Comparison of ENCODE assay signal across 1 cellular context in genomic region chr18:77000527-77000926, GRCh38.
TF ChIP-seq lines count a peak whose summit lies in the region.

No MANE protein-coding gene starts in this region.

TF ChIP-seq in SK-N-SH treated with all-trans-retinoic acid at 6 μM for 48 hours, 23 proteins besides CTCF, POLR2A, EP300 and RAD21 (continued from another document):
- TF ChIP-seq POU6F1 (CRISPR knock-in tag; IDR thresholded peaks at IDR 0.05; ENCODE audit: borderline replicate concordance, low read depth) (no peak), ZFP30 (CRISPR knock-in tag; IDR thresholded peaks at IDR 0.05) (no peak)
